15 cellular contexts compared by ENCODE assay signal in genomic region chr17:2562162-2562858, GRCh38.
"Had no signal": no experiment of that assay in that cellular context is flagged by ENCODE, and none has a peak within 500 bp of the region (broad histone marks: within the 10 kb centered on the region; RNA-seq: fewer than 3 reads in every experiment).

No MANE protein-coding gene starts in this region.

- DNase-seq: activated CD4-positive, CD25-positive, alpha-beta regulatory T cell; activated CD8-positive, alpha-beta memory T cell treated with anti-CD3 and anti-CD28 coated beads, Interleukin-2, amount 10 ng/mL, durations not matched to agents 7 days and 5 days; foreskin melanocyte; heart right ventricle; left lung; stimulated activated CD4-positive, alpha-beta T cell treated with anti-CD3 and anti-CD28 coated beads, Interleukin-15, amount 100 ng/mL, for 24 hours; stimulated activated CD4-positive, alpha-beta T cell treated with anti-CD3 and anti-CD28 coated beads, Interleukin-4, amount 100 ng/mL, for 24 hours; stomach had no signal

- FAIRE-seq: endometrium, urothelium cell line had no signal

- ATAC-seq: activated CD8-positive, alpha-beta memory T cell treated with anti-CD3 and anti-CD28 coated beads, Interleukin-2, amount 10 ng/mL, durations not matched to agents 7 days and 5 days; heart right ventricle; left lung had no signal

- H3K4me3 ChIP-seq: ascending aorta, heart right ventricle, left lung, neural progenitor cell, stomach, thoracic aorta had no signal

- H3K79me2 ChIP-seq: parathyroid adenoma had no signal

- H3K36me3 ChIP-seq: ascending aorta, heart right ventricle, left lung, neural progenitor cell, stomach, thoracic aorta had no signal

- H3K27me3 Mint-ChIP-seq: activated CD8-positive, alpha-beta memory T cell treated with anti-CD3 and anti-CD28 coated beads, Interleukin-2, amount 10 ng/mL, durations not matched to agents 7 days and 5 days had no signal

- H3K27ac ChIP-seq: ascending aorta, heart right ventricle, left lung, parathyroid adenoma, stomach, thoracic aorta had no signal

- H3K9me3 ChIP-seq: thoracic aorta had no signal

- H3K4me2 ChIP-seq: neural progenitor cell had no signal

- H3K9ac ChIP-seq: neural progenitor cell, parathyroid adenoma had no signal

- H2AFZ ChIP-seq: parathyroid adenoma had no signal

- H3K4me1 ChIP-seq: ascending aorta, heart right ventricle, left lung, parathyroid adenoma had no signal

- H3K4me3 Mint-ChIP-seq: activated CD8-positive, alpha-beta memory T cell treated with anti-CD3 and anti-CD28 coated beads, Interleukin-2, amount 10 ng/mL, durations not matched to agents 7 days and 5 days; neural progenitor cell; T-helper 1 cell treated with Interleukin-12 subunit alpha and Interleukin-12 subunit beta and Interleukin-4 antibody, amounts not matched to agents 30 μg/mL and 1 μg/mL, for 36 hours had no signal

- H3K27me3 ChIP-seq: ascending aorta, heart right ventricle, left lung, neural progenitor cell, stomach had no signal

- H3K36me3 Mint-ChIP-seq: activated CD8-positive, alpha-beta memory T cell treated with anti-CD3 and anti-CD28 coated beads, Interleukin-2, amount 10 ng/mL, durations not matched to agents 7 days and 5 days; neural progenitor cell had no signal

- H3K27ac Mint-ChIP-seq: activated CD8-positive, alpha-beta memory T cell treated with anti-CD3 and anti-CD28 coated beads, Interleukin-2, amount 10 ng/mL, durations not matched to agents 7 days and 5 days; T-helper 1 cell treated with Interleukin-12 subunit alpha and Interleukin-12 subunit beta and Interleukin-4 antibody, amounts not matched to agents 30 μg/mL and 1 μg/mL, for 36 hours had no signal
